ENCODE assay signal across 7 cellular contexts in the genomic region with DNA sequence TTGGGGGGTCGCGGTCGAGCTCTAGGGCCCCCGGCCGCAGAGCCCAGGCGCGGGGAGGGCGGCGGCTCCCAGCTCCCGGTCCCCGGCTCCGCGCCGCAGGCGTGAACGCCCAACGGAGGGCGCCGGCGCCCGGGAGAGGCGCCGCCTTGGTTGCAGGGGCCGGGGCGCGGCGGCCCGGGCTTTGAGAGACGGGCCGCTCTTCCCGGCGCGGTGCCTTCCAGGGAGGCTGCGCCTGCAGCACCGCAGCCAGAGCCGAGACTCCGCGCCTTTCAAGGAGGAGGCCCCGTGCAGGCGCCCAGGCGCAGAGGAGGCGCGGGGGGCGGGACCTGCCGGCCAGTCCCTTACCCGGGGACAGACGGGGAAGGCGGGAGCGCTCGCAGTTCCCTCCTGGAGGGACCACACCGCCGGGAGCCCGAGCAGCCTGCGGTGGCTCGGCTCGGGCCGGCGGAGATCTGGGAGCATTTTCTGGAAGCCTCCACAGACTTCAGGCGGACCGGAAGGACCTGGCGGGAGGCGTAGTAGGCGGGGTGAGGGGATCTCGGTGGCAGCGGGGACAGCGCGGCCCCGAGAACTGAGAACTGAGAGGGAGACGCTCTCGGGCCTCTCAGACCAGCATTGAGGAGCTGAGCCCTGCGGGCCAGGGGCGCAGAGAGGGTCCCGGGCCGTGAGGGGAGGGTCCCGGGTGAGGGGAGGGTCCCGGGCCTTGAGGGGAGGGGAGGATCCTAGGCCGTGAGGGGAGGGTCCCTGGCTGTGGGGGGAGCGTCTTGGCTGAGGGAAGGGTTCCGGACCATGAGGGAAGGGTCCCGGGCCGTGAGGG. TPM values are rescaled to one million over a fixed set of nuclear protein-coding genes. Genes with fewer than 3 reads are reported as not detected.
DNase-seq lines count a peak whose midpoint lies in the region; ATAC-seq and TF ChIP-seq lines count a peak whose summit lies in the region.

No MANE protein-coding gene starts in this region.

- TF ChIP-seq CTCF in GM10266 (IDR thresholded peaks at IDR 0.05; ENCODE audit: control insufficient read depth, insufficient read depth, low read depth, missing control alignments) (no peak), HCT116 (IDR thresholded peaks at IDR 0.05 in 2 of 3, conservative IDR thresholded peaks at IDR 0.05 in 1 of 3; ENCODE audit: borderline replicate concordance in 1 of 3, insufficient read depth in 1 of 3, low read depth in 2 of 3, low read length in 2 of 3) (no peak), osteoblast (IDR thresholded peaks at IDR 0.05; ENCODE audit: extremely low read depth, low read depth, low read length) (no peak)

- H3K79me2 ChIP-seq in HCT116 (ENCODE audit: insufficient read depth, low read length) (no peaks in the 10 kb centered on the region), osteoblast (ENCODE audit: insufficient read depth, low read length) (no peaks in the 10 kb centered on the region)

- no peaks in the 10 kb centered on the region for H3K36me3 ChIP-seq in HCT116 (ENCODE audit: control insufficient read depth in 1 of 2, insufficient read depth in 2 of 2, low read length in 2 of 2)
- H3K36me3 ChIP-seq in osteoblast (ENCODE audit: insufficient read depth, low read length): no peaks in the 10 kb centered on the region

- no TSS peak for BruUV-seq in HCT116 (replicated peaks; lab: Mats Ljungman, UMichigan)

- H2AFZ ChIP-seq in HCT116 (ENCODE audit: low read depth, low read length, poor library complexity, severe bottlenecking): no peak overlapping the region
- H2AFZ ChIP-seq in osteoblast (ENCODE audit: low read length): peak overlapping the region; percentile 68

- DNase-seq in GM10266 (ENCODE audit: extremely low spot score) (peak; percentile 55), HCT116 (ENCODE audit: low read depth, low spot score) (no peak), NCI-H1417 (lab: John Stamatoyannopoulos, UW) (peak; percentile 83 to 93 (median 85)), globus pallidus (ENCODE audit: low spot score) (peak; percentile 11), osteoblast (ENCODE audit: insufficient read length, low spot score, missing footprints) (no peak), NOMO-1 treated with DMSO at 0.1 percent for 48 hours (lab: John Stamatoyannopoulos, UW; ENCODE audit: unreplicated experiment) (no peak)
- DNase-seq in activated T-cell treated with anti-CD3 and anti-CD28 coated beads, Interleukin-2, amount 50 U/mL, for 48 hours: peak; percentile 47 to 58

- H3K9me3 ChIP-seq in HCT116 (ENCODE audit: control insufficient read depth in 1 of 2, insufficient read depth in 1 of 2, low read depth in 1 of 2, low read length in 2 of 2): no peaks in the 10 kb centered on the region
- H3K9me3 ChIP-seq in osteoblast (ENCODE audit: low read depth, low read length): no peaks in the 10 kb centered on the region

- POLR2A ChIA-PET in HCT116 (lab: Charles Lee): no interaction called here

- peak overlapping the region; percentile 18; the same call in 1 of the 2 replicates for H3K27ac ChIP-seq in HCT116 (ENCODE audit: low read depth, low read length)
- no peak overlapping the region for H3K27ac ChIP-seq in osteoblast (ENCODE audit: low read depth, low read length)

- CTCF ChIA-PET in HCT116 (lab: Charles Lee): interaction anchor here (0.8 to 2.3 kb wide), 13 partner anchors 10 to 508 kb away, joined by 3 to 20 read pairs (median 4); no protein-coding TSS in a partner anchor

- no peak for TF ChIP-seq RAD21 in HCT116 (IDR thresholded peaks at IDR 0.05; ENCODE audit: low read depth)

- peak overlapping the region; percentile 92 for H3K4me2 ChIP-seq in HCT116 (ENCODE audit: low read length)
- peak overlapping the region; percentile 75 for H3K4me2 ChIP-seq in osteoblast (ENCODE audit: insufficient read depth, low read length)

- peak; percentile 75 for ATAC-seq in HCT116

- H3K9ac ChIP-seq in HCT116 (ENCODE audit: low read length): peak overlapping the region; percentile 48

- TF ChIP-seq POLR2A in HCT116 (IDR thresholded peaks at IDR 0.05; ENCODE audit: borderline replicate concordance, extremely low read depth, insufficient read depth, insufficient read length): no peak

- no peaks in the 10 kb centered on the region for H3K9me2 ChIP-seq in HCT116 (ENCODE audit: insufficient read depth)

- intact Hi-C loops in HCT116 (cut with micrococcal nuclease): loop anchor here (2.0 kb wide), 1 partner anchor 505 kb away; no protein-coding TSS in a partner anchor

- no peaks in the 10 kb centered on the region for H4K20me1 ChIP-seq in HCT116 (ENCODE audit: insufficient read depth)
- H4K20me1 ChIP-seq in osteoblast (ENCODE audit: insufficient read depth, low read length): no peaks in the 10 kb centered on the region

- H3K4me3 ChIP-seq in HCT116 (replicated peaks in 1 of 2; ENCODE audit: low read depth in 1 of 2, low read length in 2 of 2): peak overlapping the region; percentile 43 to 63
- peak overlapping the region; percentile 68 for H3K4me3 ChIP-seq in osteoblast (ENCODE audit: insufficient read depth, low read length)

- RAD21 ChIA-PET in HCT116 (lab: Charles Lee; ENCODE audit: low non-redundant PET in 1 of 2, low total read pairs in 2 of 2, uncharacterized antibody in 2 of 2, unreplicated experiment in 2 of 2): no interaction called here

- H3K4me1 ChIP-seq in HCT116 (ENCODE audit: control insufficient read depth in 1 of 2, insufficient read depth in 2 of 2, low read length in 2 of 2): peaks cover 4 to 16% of the 10 kb centered on the region in 2 experiments; a peak in 3 of 4 replicates
- peaks cover 8% of the 10 kb centered on the region for H3K4me1 ChIP-seq in osteoblast (ENCODE audit: insufficient read depth, low read length)

- no peaks in the 10 kb centered on the region for H3K27me3 ChIP-seq in HCT116 (ENCODE audit: insufficient read depth, low read length)
- H3K27me3 ChIP-seq in osteoblast (ENCODE audit: insufficient read depth, low read length): peaks cover 44% of the 10 kb centered on the region

TF ChIP-seq in HCT116, 20 proteins besides CTCF, POLR2A, EP300 and RAD21:
- TF ChIP-seq CBX3 (IDR thresholded peaks at IDR 0.05; ENCODE audit: low read depth): no peak
- TF ChIP-seq EZH2 (IDR thresholded peaks at IDR 0.05): no peak
- TF ChIP-seq SIN3A (IDR thresholded peaks at IDR 0.05; ENCODE audit: low read depth): no peak
TF ChIP-seq in HCT116: peak in this region for 0.

RNA-seq across cellular contexts. Expression of a gene that starts 25.5 kb away (rescaled TPM):
- total RNA-seq in HCT116 (2021; ENCODE audit: unreplicated experiment) (19.3 TPM), osteoblast (6.5 TPM in 2 replicates)
- polyA plus RNA-seq in HCT116 (2012): 10.5 and 12.0 TPM in 2 replicates

Comparison
In these comparisons a context has a peak if more than half of its experiments do, and no peak if none do; other contexts are left out.
1. DNase-seq: peak in GM10266 (single experiment), NCI-H1417 (3 of 3), activated T-cell treated with anti-CD3 and anti-CD28 coated beads, Interleukin-2, amount 50 U/mL, for 48 hours (2 of 2) and globus pallidus (single experiment); none in HCT116 (single experiment), osteoblast (single experiment) and NOMO-1 treated with DMSO at 0.1 percent for 48 hours (single experiment).